Comparison of ENCODE assay signal across 35 cellular contexts in genomic region chr6:109991307-109992101, GRCh38. TPM values are rescaled to one million over a fixed set of nuclear protein-coding genes. Genes with fewer than 3 reads are reported as not detected.
"Had no signal": no experiment of that assay in that cellular context is flagged by ENCODE, and none has a peak within 500 bp of the region (broad histone marks: within the 10 kb centered on the region; RNA-seq: fewer than 3 reads in every experiment).

No MANE protein-coding gene starts in this region.

- H3K9me3 ChIP-seq: left lung, mucosa of descending colon, pancreas, right atrium auricular region, right lobe of liver, transverse colon, upper lobe of left lung, vagina had no signal

- H3K27ac ChIP-seq: left lung, pancreas, right atrium auricular region, right lobe of liver, transverse colon, upper lobe of left lung, vagina had no signal

- H3K4me1 ChIP-seq: left lung, pancreas, right atrium auricular region, right lobe of liver, transverse colon, upper lobe of left lung, vagina had no signal

- H3K27me3 ChIP-seq: left lung, pancreas, right atrium auricular region, right lobe of liver, transverse colon, upper lobe of left lung, vagina had no signal

- H3K36me3 ChIP-seq: left lung, pancreas, right atrium auricular region, right lobe of liver, transverse colon, upper lobe of left lung, vagina had no signal

- DNase-seq: hypothalamus; immature natural killer cell; kidney; left colon; left lung; midbrain; mucosa of descending colon; naive thymus-derived CD4-positive, alpha-beta T cell; nucleus accumbens; pancreas; right lobe of liver; stimulated activated CD4-positive, alpha-beta T cell treated with anti-CD3 and anti-CD28 coated beads, Interleukin-1b, Interleukin-23, amount 100 ng/mL, for 48 hours; stimulated activated CD4-positive, alpha-beta T cell treated with anti-CD3 and anti-CD28 coated beads, Interleukin-2, amount 100 ng/mL, for 48 hours; stimulated activated CD4-positive, alpha-beta T cell treated with anti-CD3 and anti-CD28 coated beads, Interleukin-4, amount 100 ng/mL, for 4 hours; stimulated activated CD8-positive, alpha-beta memory T cell treated with anti-CD3 and anti-CD28 coated beads, Interleukin-4, amount 100 ng/mL, for 48 hours; stimulated activated naive CD4-positive, alpha-beta T cell treated with Interleukin-2 at 50 U/mL for 16 hours; stimulated activated naive CD8-positive, alpha-beta T cell treated with anti-CD3 and anti-CD28 coated beads, Interleukin-15, amount 100 ng/mL, for 72 hours; substantia nigra; transverse colon; upper lobe of left lung had no signal

- H3K4me3 ChIP-seq: left lung, lung, mucosa of descending colon, pancreas, right atrium auricular region, right lobe of liver, smooth muscle cell, transverse colon, upper lobe of left lung, vagina had no signal

RNA-seq across cellular contexts. Expression of gene GPR6, which starts 13.4 kb away (rescaled TPM):
- total RNA-seq: kidney; left colon; left lung; liver; lung; mesenteric fat pad; mucosa of descending colon; myocyte; naive thymus-derived CD4-positive, alpha-beta T cell; natural killer cell treated with Interleukin-12 subunit alpha and Interleukin-12 subunit beta and Interleukin-15 and Interleukin-18, amount 100 ng/mL, for 72 hours; neural crest cell; osteoblast; progenitor cell of endocrine pancreas; pulmonary artery endothelial cell; renal cortical epithelial cell; right atrium auricular region; right lobe of liver; skeletal muscle tissue; smooth muscle cell; transverse colon; upper lobe of left lung; urinary bladder; vagina had no signal
